16 cellular contexts compared by ENCODE assay signal in the genomic region with DNA sequence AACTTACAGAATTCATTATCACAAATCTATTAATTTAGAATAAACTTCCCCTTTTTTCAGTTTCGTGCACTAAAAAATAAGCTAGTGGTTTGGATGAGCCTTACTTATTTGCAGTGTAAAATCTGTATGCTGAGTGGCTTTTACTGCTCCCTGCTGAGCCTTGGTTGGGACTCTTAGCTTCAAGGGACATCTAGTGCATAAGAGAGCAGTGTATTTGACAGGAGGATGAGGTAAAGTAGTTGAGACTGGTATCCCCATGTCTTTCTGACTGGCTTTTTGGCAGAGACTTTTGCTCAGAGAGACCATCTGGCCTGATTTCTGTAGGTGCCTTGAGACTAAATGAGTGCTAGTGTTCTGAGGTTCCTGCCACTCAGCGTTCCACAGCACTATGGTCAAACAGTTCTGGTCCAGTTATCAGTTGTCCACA. TPM values are rescaled to one million over a fixed set of nuclear protein-coding genes. Genes with fewer than 3 reads are reported as not detected.
A peak's percentile ranks its signal among the peaks of the same experiment; 100 is the strongest.
DNase-seq lines count a peak whose midpoint lies in the region; ATAC-seq and TF ChIP-seq lines count a peak whose summit lies in the region.
"Had no signal": no experiment of that assay in that cellular context is flagged by ENCODE, and none has a peak within 500 bp of the region (broad histone marks: within the 10 kb centered on the region; RNA-seq: fewer than 3 reads in every experiment).

No MANE protein-coding gene starts in this region.

- H3K9me3 Mint-ChIP-seq in activated naive CD8-positive, alpha-beta T cell (ENCODE audit: low read depth): no peaks in the 10 kb centered on the region
- H3K9me3 Mint-ChIP-seq in activated naive CD8-positive, alpha-beta T cell treated with anti-CD3 and anti-CD28 coated beads, Interleukin-2, amount 50 U/mL, for 24 hours: no peaks in the 10 kb centered on the region
- no peaks in the 10 kb centered on the region for H3K9me3 Mint-ChIP-seq in activated B cell treated with CpG ODN at 0.5 μM for 24 hours
- no peaks in the 10 kb centered on the region for H3K9me3 Mint-ChIP-seq in CD8-positive, alpha-beta T cell
- H3K9me3 Mint-ChIP-seq: H9 had no signal

- POLR2A ChIA-PET in activated B cell treated with CpG ODN at 0.5 μM for 24 hours (lab: Charles Lee): interaction anchor here (0.7 to 1.4 kb wide), 3 partner anchors 12 to 145 kb away, joined by 3 to 6 read pairs (median 4); a partner anchor contains a TSS
- POLR2A ChIA-PET in CD8-positive, alpha-beta T cell (lab: Charles Lee): interaction anchor here (0.6 to 0.8 kb wide), 2 partner anchors 12 to 138 kb away, joined by 3 to 4 read pairs; a partner anchor contains a TSS

- ATAC-seq in activated naive CD8-positive, alpha-beta T cell treated with anti-CD3 and anti-CD28 coated beads, Interleukin-2, amount 50 U/mL, for 24 hours: no peak
- ATAC-seq in activated B cell treated with CpG ODN at 0.5 μM for 24 hours (ENCODE audit: low read depth): no peak
- peak in 6 of 8 donors; percentile 55 to 84 (median 78) for ATAC-seq in heart right ventricle
- ATAC-seq in upper lobe of right lung: peak; percentile 47
- no peak for ATAC-seq in T-helper 17 cell
- no peak for ATAC-seq in CD8-positive, alpha-beta T cell

- no peaks in the 10 kb centered on the region for H3K27me3 Mint-ChIP-seq in activated naive CD8-positive, alpha-beta T cell
- H3K27me3 Mint-ChIP-seq in activated naive CD8-positive, alpha-beta T cell treated with anti-CD3 and anti-CD28 coated beads, Interleukin-2, amount 50 U/mL, for 24 hours: no peaks in the 10 kb centered on the region
- no peaks in the 10 kb centered on the region for H3K27me3 Mint-ChIP-seq in activated B cell treated with CpG ODN at 0.5 μM for 24 hours
- H3K27me3 Mint-ChIP-seq in T-helper 17 cell: no peaks in the 10 kb centered on the region
- H3K27me3 Mint-ChIP-seq in CD8-positive, alpha-beta T cell (ENCODE audit: low read depth): no peaks in the 10 kb centered on the region

- H3K9me3 ChIP-seq in heart right ventricle (no peaks in the 10 kb centered on the region), upper lobe of right lung (no peaks in the 10 kb centered on the region), T-helper 17 cell (ENCODE audit: control insufficient read depth, low read length, poor library complexity, severe bottlenecking) (no peaks in the 10 kb centered on the region)
- H3K9me3 ChIP-seq in CD8-positive, alpha-beta T cell (ENCODE audit: low read length): no peaks in the 10 kb centered on the region
- H3K9me3 ChIP-seq: BLaER1 treated with 17β-estradiol and CSF1 and Interleukin-3, amounts not matched to agents 10 nM and 100 nM had no signal

- H3K27me3 ChIP-seq in heart right ventricle (no peaks in the 10 kb centered on the region), upper lobe of right lung (no peaks in the 10 kb centered on the region)
- no peaks in the 10 kb centered on the region for H3K27me3 ChIP-seq in CD8-positive, alpha-beta T cell (ENCODE audit: insufficient read depth, low read length)
- H3K27me3 ChIP-seq: BLaER1 treated with 17β-estradiol and CSF1 and Interleukin-3, amounts not matched to agents 10 nM and 100 nM had no signal

- H3K27ac ChIP-seq in heart right ventricle (peak overlapping the region in 4 of 10 donors; percentile 31 to 68 (median 57)), upper lobe of right lung (no peak overlapping the region)
- H3K27ac ChIP-seq in CD8-positive, alpha-beta T cell (ENCODE audit: low read depth, low read length): no peak overlapping the region
- H3K27ac ChIP-seq: BLaER1 treated with 17β-estradiol and CSF1 and Interleukin-3, amounts not matched to agents 10 nM and 100 nM had no signal

- H3K27ac Mint-ChIP-seq in activated naive CD8-positive, alpha-beta T cell: peak overlapping the region; percentile 50
- H3K27ac Mint-ChIP-seq in activated naive CD8-positive, alpha-beta T cell treated with anti-CD3 and anti-CD28 coated beads, Interleukin-2, amount 50 U/mL, for 24 hours: no peak overlapping the region
- peak overlapping the region; percentile 21 for H3K27ac Mint-ChIP-seq in activated B cell treated with CpG ODN at 0.5 μM for 24 hours
- no peak overlapping the region for H3K27ac Mint-ChIP-seq in T-helper 17 cell
- H3K27ac Mint-ChIP-seq in CD8-positive, alpha-beta T cell: no peak overlapping the region
- H3K27ac Mint-ChIP-seq: H9 had no signal

- intact Hi-C loops in activated B cell treated with CpG ODN at 0.5 μM for 24 hours (cut with micrococcal nuclease) (loop anchor here (1.0 to 5.0 kb wide), 3 partner anchors 9 to 34 kb away; a partner anchor contains a TSS), heart right ventricle (cut with DNase I) (loop anchor here in 2 of 10 donors (5.0 kb wide), 1 partner anchor 39 kb away; no protein-coding TSS in a partner anchor), upper lobe of right lung (cut with DNase I) (no loop called here)
- intact Hi-C loops in CD8-positive, alpha-beta T cell (cut with DNase I, micrococcal nuclease): loop anchor here (2.0 kb wide), 1 partner anchor 15 kb away; no protein-coding TSS in a partner anchor

- H3K4me3 Mint-ChIP-seq in activated naive CD8-positive, alpha-beta T cell: no peak overlapping the region
- no peak overlapping the region for H3K4me3 Mint-ChIP-seq in activated naive CD8-positive, alpha-beta T cell treated with anti-CD3 and anti-CD28 coated beads, Interleukin-2, amount 50 U/mL, for 24 hours
- H3K4me3 Mint-ChIP-seq in activated B cell treated with CpG ODN at 0.5 μM for 24 hours (peak overlapping the region; percentile 16), T-helper 17 cell (no peak overlapping the region)
- H3K4me3 Mint-ChIP-seq in CD8-positive, alpha-beta T cell: no peak overlapping the region
- H3K4me3 Mint-ChIP-seq: H9 had no signal

- peaks cover 20% of the 10 kb centered on the region for H3K36me3 Mint-ChIP-seq in activated naive CD8-positive, alpha-beta T cell
- H3K36me3 Mint-ChIP-seq in activated naive CD8-positive, alpha-beta T cell treated with anti-CD3 and anti-CD28 coated beads, Interleukin-2, amount 50 U/mL, for 24 hours (ENCODE audit: low read depth): peaks cover 50% of the 10 kb centered on the region
- H3K36me3 Mint-ChIP-seq in activated B cell treated with CpG ODN at 0.5 μM for 24 hours (ENCODE audit: low read depth) (peaks cover 66% of the 10 kb centered on the region), T-helper 17 cell (ENCODE audit: low read depth) (peaks cover 6% of the 10 kb centered on the region)
- H3K36me3 Mint-ChIP-seq in CD8-positive, alpha-beta T cell: peaks cover 76% of the 10 kb centered on the region

- peaks cover 0 to 34% (median 25%) of the 10 kb centered on the region in 9 donors for H3K4me1 ChIP-seq in heart right ventricle
- H3K4me1 ChIP-seq in upper lobe of right lung: peaks cover 7% of the 10 kb centered on the region
- H3K4me1 ChIP-seq in CD8-positive, alpha-beta T cell (ENCODE audit: insufficient read depth, low read length): peaks cover 7% of the 10 kb centered on the region

- peaks cover 21% of the 10 kb centered on the region for H3K4me1 Mint-ChIP-seq in activated naive CD8-positive, alpha-beta T cell (ENCODE audit: low read depth)
- H3K4me1 Mint-ChIP-seq in activated naive CD8-positive, alpha-beta T cell treated with anti-CD3 and anti-CD28 coated beads, Interleukin-2, amount 50 U/mL, for 24 hours: peaks cover 8% of the 10 kb centered on the region
- H3K4me1 Mint-ChIP-seq in activated B cell treated with CpG ODN at 0.5 μM for 24 hours: peaks cover 25% of the 10 kb centered on the region
- H3K4me1 Mint-ChIP-seq in T-helper 17 cell: peaks cover 9% of the 10 kb centered on the region
- H3K4me1 Mint-ChIP-seq in CD8-positive, alpha-beta T cell (ENCODE audit: low read depth): peaks cover 22% of the 10 kb centered on the region
- H3K4me1 Mint-ChIP-seq: H9 had no signal

- TF ChIP-seq CTCF in activated B cell treated with CpG ODN at 0.5 μM for 24 hours (IDR thresholded peaks at IDR 0.05) (no peak), heart right ventricle (IDR thresholded peaks at IDR 0.05) (no peak), upper lobe of right lung (IDR thresholded peaks at IDR 0.05) (no peak)
- no peak for TF ChIP-seq CTCF in CD8-positive, alpha-beta T cell (IDR thresholded peaks at IDR 0.05)

- H3K36me3 ChIP-seq in heart right ventricle (peaks cover 0 to 100% (median 43%) of the 10 kb centered on the region in 9 donors), upper lobe of right lung (peaks cover 85% of the 10 kb centered on the region)
- peaks cover 34% of the 10 kb centered on the region for H3K36me3 ChIP-seq in CD8-positive, alpha-beta T cell (ENCODE audit: insufficient read depth, low read length)

- CTCF ChIA-PET in activated B cell treated with CpG ODN at 0.5 μM for 24 hours (lab: Charles Lee): interaction anchor here (1.7 kb wide), 1 partner anchor 14 kb away, joined by 4 read pairs; no protein-coding TSS in a partner anchor
- CTCF ChIA-PET in CD8-positive, alpha-beta T cell (lab: Charles Lee): interaction anchor here (0.8 to 1.6 kb wide), 5 partner anchors 11 to 277 kb away, joined by 3 to 8 read pairs (median 4); a partner anchor contains a TSS

- no peak for DNase-seq in activated naive CD8-positive, alpha-beta T cell treated with anti-CD3 and anti-CD28 coated beads, Interleukin-2, amount 50 U/mL, for 24 hours
- no peak for DNase-seq in activated B cell treated with CpG ODN at 0.5 μM for 24 hours
- DNase-seq in heart right ventricle: no peak
- DNase-seq in upper lobe of right lung: no peak
- no peak for DNase-seq in dedifferentiated amniotic fluid mesenchymal stem cell (ENCODE audit: extremely low spot score)
- DNase-seq in T-helper 17 cell: no peak
- DNase-seq in CD8-positive, alpha-beta T cell: no peak
- DNase-seq: COR-L47, GDM1, H9, KG1, NCI-H1105, NCI-H187 treated with DMSO at 0.1 percent for 48 hours, NCI-H2171 had no signal

- WGBS in heart right ventricle, 2 donors: 58 to 75% methylated on average over 2 of the region's 2 CpGs

- H3K4me3 ChIP-seq in heart right ventricle (no peak overlapping the region), upper lobe of right lung (no peak overlapping the region)
- no peak overlapping the region for H3K4me3 ChIP-seq in CD8-positive, alpha-beta T cell (ENCODE audit: low read depth, low read length)
- H3K4me3 ChIP-seq: BLaER1 treated with 17β-estradiol and CSF1 and Interleukin-3, amounts not matched to agents 10 nM and 100 nM had no signal

RNA-seq across cellular contexts. Expression of a gene that starts 11.8 kb away (rescaled TPM):
- total RNA-seq in activated B cell treated with CpG ODN at 0.5 μM for 24 hours (35.0 and 45.1 TPM in 2 replicates), heart right ventricle (10 to 100 TPM; 22.8 to 38.0 (median 26.7) TPM), upper lobe of right lung (45.1 TPM), T-helper 17 cell (10 to 100 TPM; 54.6 to 61.2 TPM)
- 10 to 100 TPM in 1 of 2 donors, 1 to 10 TPM in 1; 8.9 to 15.8 TPM for polyA plus RNA-seq in heart right ventricle
- 10 to 100 TPM; 59.7 to 62.6 TPM for total RNA-seq in CD8-positive, alpha-beta T cell

Comparison
In these comparisons a context has a peak if more than half of its experiments do, and no peak if none do; other contexts are left out.
1. H3K27ac Mint-ChIP-seq: peak in activated naive CD8-positive, alpha-beta T cell (single experiment) and activated B cell treated with CpG ODN at 0.5 μM for 24 hours (single experiment); none in activated naive CD8-positive, alpha-beta T cell treated with anti-CD3 and anti-CD28 coated beads, Interleukin-2, amount 50 U/mL, for 24 hours (single experiment), T-helper 17 cell (single experiment) and CD8-positive, alpha-beta T cell (single experiment).
2. ATAC-seq: peak in heart right ventricle (6 of 8) and upper lobe of right lung (single experiment); none in activated naive CD8-positive, alpha-beta T cell treated with anti-CD3 and anti-CD28 coated beads, Interleukin-2, amount 50 U/mL, for 24 hours (single experiment), activated B cell treated with CpG ODN at 0.5 μM for 24 hours (single experiment), T-helper 17 cell (single experiment) and CD8-positive, alpha-beta T cell (single experiment).